ENCODE assay signal across 14 cellular contexts in the genomic region with DNA sequence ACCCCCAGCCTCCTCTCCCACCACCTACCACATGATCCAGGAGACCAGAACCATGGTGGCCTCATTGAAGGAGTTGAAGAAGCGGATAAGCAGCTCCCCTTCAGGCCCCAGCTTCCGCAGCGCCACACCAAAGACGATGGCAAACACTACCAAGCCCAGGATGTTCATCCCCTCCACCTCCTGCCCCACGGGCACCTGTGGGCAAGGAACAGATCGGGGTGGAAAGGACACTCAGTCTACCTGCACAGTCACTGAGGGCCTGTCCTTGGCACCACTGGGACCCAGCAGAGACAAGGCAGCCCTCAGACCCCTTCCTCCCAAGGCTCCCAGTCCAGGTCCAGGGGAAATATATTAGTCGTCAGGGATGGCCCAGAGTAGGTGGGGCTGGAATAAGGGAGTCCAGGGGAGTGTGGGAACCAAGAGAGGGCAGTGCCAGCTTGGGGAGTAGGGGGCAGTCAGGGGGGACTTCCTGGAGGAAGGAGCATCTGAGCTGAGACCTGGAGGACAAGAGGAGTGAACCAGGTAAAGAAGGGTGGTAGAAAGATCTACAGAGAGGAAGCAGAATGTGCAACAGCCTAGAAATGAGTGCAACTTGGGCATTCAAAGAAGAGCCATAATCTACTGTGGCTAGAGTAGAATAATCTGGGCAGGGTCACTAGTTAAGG. TPM values are rescaled to one million over a fixed set of nuclear protein-coding genes. Genes with fewer than 3 reads are reported as not detected.
A peak's percentile ranks its signal among the peaks of the same experiment; 100 is the strongest.
DNase-seq lines count a peak whose midpoint lies in the region; ATAC-seq, FAIRE-seq and TF ChIP-seq lines count a peak whose summit lies in the region.
"Had no signal": no experiment of that assay in that cellular context is flagged by ENCODE, and none has a peak within 500 bp of the region (broad histone marks: within the 10 kb centered on the region; RNA-seq: fewer than 3 reads in every experiment).

No MANE protein-coding gene starts in this region.

- no peak overlapping the region for H2AK5ac ChIP-seq in neuronal stem cell (ENCODE audit: low read depth, low read length)

- H4K20me1 ChIP-seq in Loucy (ENCODE audit: insufficient read depth, low read length, poor library complexity, severe bottlenecking) (peaks cover 85% of the 10 kb centered on the region), GM12878 (ENCODE audit: control insufficient read depth, insufficient read depth) (no peaks in the 10 kb centered on the region; the same call in 1 of the 2 replicates)

- BruUV-seq in GM12878 (replicated peaks; lab: Mats Ljungman, UMichigan), result no TSS peak

- RAD21 ChIA-PET in GM12878 (lab: Charles Lee; ENCODE audit: unreplicated experiment), result interaction anchor here (0.6 kb wide), 1 partner anchor 30 kb away, joined by 3 read pairs; no protein-coding TSS in a partner anchor

- H3K9me3 Mint-ChIP-seq in activated CD8-positive, alpha-beta memory T cell treated with anti-CD3 and anti-CD28 coated beads, Interleukin-2, amount 10 ng/mL, durations not matched to agents 7 days and 5 days (ENCODE audit: low read depth), result no peaks in the 10 kb centered on the region

- CTCF ChIA-PET in activated CD8-positive, alpha-beta memory T cell treated with anti-CD3 and anti-CD28 coated beads, Interleukin-2, amount 10 ng/mL, durations not matched to agents 7 days and 5 days (lab: Charles Lee), result interaction anchor here (2.6 to 7.3 kb wide), 4 partner anchors 14 to 58 kb away, joined by 14 to 58 read pairs (median 22); no protein-coding TSS in a partner anchor
- CTCF ChIA-PET in GM12878 (lab: Yijun Ruan, JAX), result interaction anchor here (1.5 to 4.4 kb wide), 3 partner anchors 12 to 58 kb away, joined by 4 to 43 read pairs (median 25); no protein-coding TSS in a partner anchor

- DNase-seq in activated CD8-positive, alpha-beta memory T cell treated with anti-CD3 and anti-CD28 coated beads, Interleukin-2, amount 10 ng/mL, durations not matched to agents 7 days and 5 days, result no peak
- DNase-seq in activated CD8-positive, alpha-beta memory T cell treated with anti-CD3 and anti-CD28 coated beads, Interleukin-2, amount 50 U/mL, for 4 hours, result no peak
- DNase-seq in GM12878 (ENCODE audit: low read depth, low spot score) (no peak), neuronal stem cell (ENCODE audit: low spot score) (no peak), nucleus accumbens (lab: John Stamatoyannopoulos, UW) (no peak)
- DNase-seq: cerebellar nuclear complex; NCI-H146; NCI-H524; ovary; stimulated activated CD4-positive, alpha-beta T cell treated with anti-CD3 and anti-CD28 coated beads, Interleukin-15, amount 100 ng/mL, for 24 hours had no signal

- H3K14ac ChIP-seq in neuronal stem cell (ENCODE audit: low read length), result no peak overlapping the region

- in situ Hi-C loops in GM12878 (cut with MboI), result no loop called here

- H3K4me3 Mint-ChIP-seq in activated CD8-positive, alpha-beta memory T cell treated with anti-CD3 and anti-CD28 coated beads, Interleukin-2, amount 10 ng/mL, durations not matched to agents 7 days and 5 days, result peak overlapping the region; percentile 90

- no peak overlapping the region for H3K4ac ChIP-seq in neuronal stem cell (ENCODE audit: low read length)

- no peaks in the 10 kb centered on the region for H3K9me2 ChIP-seq in Loucy (replicated peaks; ENCODE audit: low read depth, low read length)

- no peak for ATAC-seq in activated CD8-positive, alpha-beta memory T cell treated with anti-CD3 and anti-CD28 coated beads, Interleukin-2, amount 10 ng/mL, durations not matched to agents 7 days and 5 days
- ATAC-seq in GM12878, result no peak
- no peak for ATAC-seq in GM18498 (IDR thresholded peaks at IDR 0.05; ENCODE audit: unreplicated experiment)
- no peak for ATAC-seq in HG03521 (IDR thresholded peaks at IDR 0.05; ENCODE audit: unreplicated experiment)

- H3K9ac ChIP-seq in Loucy (ENCODE audit: low read depth, low read length, poor library complexity, severe bottlenecking) (peak overlapping the region; percentile 99), GM12878 (ENCODE audit: control insufficient read depth, insufficient read depth, low read length) (no peak overlapping the region), neuronal stem cell (ENCODE audit: low read depth, low read length, poor library complexity) (peak overlapping the region; percentile 22)

- peak overlapping the region; percentile 23 for H3K18ac ChIP-seq in neuronal stem cell (ENCODE audit: low read length)

- SMC1A ChIA-PET in GM12878 (lab: Charles Lee; ENCODE audit: uncharacterized antibody, unreplicated experiment), result interaction anchor here (0.6 kb wide), 1 partner anchor 42 kb away, joined by 3 read pairs; no protein-coding TSS in a partner anchor

- H3K36me3 ChIP-seq in Loucy (ENCODE audit: insufficient read depth, low read length), result peaks cover 47% of the 10 kb centered on the region; the same call in 1 of the 2 replicates
- H3K36me3 ChIP-seq in GM12878 (ENCODE audit: control insufficient read depth in 2 of 2, insufficient read depth in 2 of 2, low read length in 1 of 2), result peaks cover 14 to 26% of the 10 kb centered on the region in 2 experiments; a peak in 3 of 4 replicates
- peaks cover 33 to 76% of the 10 kb centered on the region in 2 donors for H3K36me3 ChIP-seq in neuronal stem cell (replicated peaks in 1 of 2; ENCODE audit: control insufficient read depth in 2 of 2, insufficient read depth in 2 of 2, low read length in 2 of 2)
- H3K36me3 ChIP-seq: ovary had no signal

- FAIRE-seq in GM12878 (lab: Jason Lieb, UNC), result no peak
- FAIRE-seq: GM18507 had no signal

- H2AFZ ChIP-seq in Loucy (ENCODE audit: low read length), result no peak overlapping the region
- H2AFZ ChIP-seq in GM12878 (ENCODE audit: control insufficient read depth, low read depth, low read length), result no peak overlapping the region
- no peak overlapping the region for H2AFZ ChIP-seq in neuronal stem cell (ENCODE audit: low read length)

- H4K91ac ChIP-seq in neuronal stem cell (ENCODE audit: low read depth, low read length, poor library complexity), result no peak overlapping the region

- H3K27me3 ChIP-seq in Loucy (ENCODE audit: insufficient read depth, low read length, poor library complexity, severe bottlenecking) (no peaks in the 10 kb centered on the region), GM12878 (replicated peaks in 1 of 2; ENCODE audit: control insufficient read depth in 2 of 2, insufficient read depth in 2 of 2, low read length in 1 of 2) (no peaks in the 10 kb centered on the region), neuronal stem cell (ENCODE audit: control insufficient read depth in 3 of 3, insufficient read depth in 3 of 3, low read depth in 1 of 3, low read length in 3 of 3) (no peaks in the 10 kb centered on the region)
- H3K27me3 ChIP-seq: ovary had no signal

- no peak for TF ChIP-seq EP300 in GM12878 (IDR thresholded peaks at IDR 0.05; ENCODE audit: borderline replicate concordance in 1 of 2, control insufficient read depth in 1 of 2, low read depth in 2 of 2, low read length in 2 of 2)

- no peaks in the 10 kb centered on the region for H3F3A ChIP-seq in Loucy (ENCODE audit: low read depth)

- H3K4me1 Mint-ChIP-seq in activated CD8-positive, alpha-beta memory T cell treated with anti-CD3 and anti-CD28 coated beads, Interleukin-2, amount 10 ng/mL, durations not matched to agents 7 days and 5 days, result peaks cover 55% of the 10 kb centered on the region

- no peak overlapping the region for H2BK5ac ChIP-seq in neuronal stem cell (ENCODE audit: low read length)

- no peak overlapping the region for H2BK120ac ChIP-seq in neuronal stem cell (ENCODE audit: low read depth, low read length)

- WGBS in GM12878 (ENCODE audit: insufficient coverage, insufficient replicate concordance, low lambda C conversion rate, missing lambda C conversion rate), result 54% methylated on average over 3 of the region's 7 CpGs
- WGBS in neuronal stem cell (ENCODE audit: extremely low coverage in 2 of 2, insufficient read length in 2 of 2, insufficient replicate concordance in 1 of 2), 2 donors, result no CpG with 5 or more reads among the region's 7 CpGs

- no peak overlapping the region; the same call in 1 of the 2 replicates for H3K27ac ChIP-seq in GM12878 (ENCODE audit: control insufficient read depth, insufficient read depth)
- H3K27ac ChIP-seq in neuronal stem cell (replicated peaks; ENCODE audit: low read length), result no peak overlapping the region
- H3K27ac ChIP-seq: ovary had no signal

- H3K4me3 ChIP-seq in Loucy (ENCODE audit: low read length, poor library complexity, severe bottlenecking) (peak overlapping the region; percentile 79), GM12878 (no peak overlapping the region), neuronal stem cell (ENCODE audit: low read length in 2 of 2) (no peak overlapping the region)
- H3K4me3 ChIP-seq: ovary had no signal

- TF ChIP-seq RAD21 in GM12878 (IDR thresholded peaks at IDR 0.05; ENCODE audit: insufficient read depth, low read depth, low read length), result no peak

- H3K27ac Mint-ChIP-seq in activated CD8-positive, alpha-beta memory T cell treated with anti-CD3 and anti-CD28 coated beads, Interleukin-2, amount 10 ng/mL, durations not matched to agents 7 days and 5 days, result peak overlapping the region; percentile 71

- intact Hi-C loops in GM12878 (cut with micrococcal nuclease; ENCODE audit: unreplicated experiment), result no loop called here

- H3K4me2 ChIP-seq in Loucy (ENCODE audit: low read depth, low read length, poor library complexity, severe bottlenecking), result peak overlapping the region; percentile 99
- peak overlapping the region; percentile 22; the same call in 1 of the 2 replicates for H3K4me2 ChIP-seq in GM12878 (ENCODE audit: control insufficient read depth, insufficient read depth)
- H3K4me2 ChIP-seq in neuronal stem cell (ENCODE audit: insufficient read depth, low read length, poor library complexity, severe bottlenecking), result no peak overlapping the region

- no peak overlapping the region for H2BK15ac ChIP-seq in neuronal stem cell (ENCODE audit: low read length)

- TF ChIP-seq CTCF in Loucy (conservative IDR thresholded peaks at IDR 0.05; ENCODE audit: low read length) (no peak), GM12878 (IDR thresholded peaks at IDR 0.05 in 2 of 3, conservative IDR thresholded peaks at IDR 0.05 in 1 of 3; ENCODE audit: control insufficient read depth in 2 of 3, extremely low read depth in 1 of 3, insufficient read depth in 1 of 3, low read depth in 3 of 3, low read length in 3 of 3) (no peak)

- peaks cover 77% of the 10 kb centered on the region for H3K36me3 Mint-ChIP-seq in activated CD8-positive, alpha-beta memory T cell treated with anti-CD3 and anti-CD28 coated beads, Interleukin-2, amount 10 ng/mL, durations not matched to agents 7 days and 5 days

- H3K4me1 ChIP-seq in Loucy (ENCODE audit: insufficient read depth, low read length, poor library complexity, severe bottlenecking) (peaks cover 27% of the 10 kb centered on the region), GM12878 (ENCODE audit: control insufficient read depth, insufficient read depth, low read length) (0 out of 2 replicates have a peak, but pooled peaks cover 7% of the 10 kb centered on the region), neuronal stem cell (ENCODE audit: control insufficient read depth in 2 of 2, insufficient read depth in 1 of 2, low read depth in 1 of 2, low read length in 2 of 2) (peaks cover 16 to 18% of the 10 kb centered on the region in 2 donors)

- H3K79me2 ChIP-seq in Loucy (ENCODE audit: insufficient read depth, low read length) (peaks cover 91% of the 10 kb centered on the region), GM12878 (ENCODE audit: control insufficient read depth, insufficient read depth, low read length) (peaks cover 56% of the 10 kb centered on the region)

- H3K79me1 ChIP-seq in neuronal stem cell (ENCODE audit: low read depth, low read length), result peaks cover 12% of the 10 kb centered on the region

- H3K9me3 ChIP-seq in Loucy (ENCODE audit: insufficient read depth, low read depth, low read length) (no peaks in the 10 kb centered on the region), GM12878 (replicated peaks; ENCODE audit: control insufficient read depth, insufficient read depth, low read length) (no peaks in the 10 kb centered on the region), neuronal stem cell (replicated peaks in 1 of 2; ENCODE audit: control insufficient read depth in 2 of 2, insufficient read depth in 1 of 2, low read depth in 1 of 2, low read length in 2 of 2) (no peaks in the 10 kb centered on the region)
- H3K9me3 ChIP-seq: ovary had no signal

- H2BK12ac ChIP-seq in neuronal stem cell (ENCODE audit: low read length), result no peak overlapping the region

- peak; percentile 35; the same call in 1 of the 2 replicates for TF ChIP-seq POLR2A in GM12878 (IDR thresholded peaks at IDR 0.05; ENCODE audit: low read depth, low read length)

- no peak overlapping the region for H3K23ac ChIP-seq in neuronal stem cell (ENCODE audit: low read depth, low read length, poor library complexity)

- H3K27me3 Mint-ChIP-seq in activated CD8-positive, alpha-beta memory T cell treated with anti-CD3 and anti-CD28 coated beads, Interleukin-2, amount 10 ng/mL, durations not matched to agents 7 days and 5 days, result no peaks in the 10 kb centered on the region

- POLR2A ChIA-PET in GM12878 (lab: Charles Lee), result interaction anchor here (0.7 to 1.0 kb wide), 3 partner anchors 24 to 174 kb away, joined by 3 to 4 read pairs (median 3); no protein-coding TSS in a partner anchor

- no peak overlapping the region for H4K8ac ChIP-seq in neuronal stem cell (ENCODE audit: low read depth, low read length)

RNA-seq across cellular contexts. Expression of a gene that starts 5.9 kb away (rescaled TPM):
- 100 to 1,000 TPM; 196 to 259 TPM for total RNA-seq in activated CD8-positive, alpha-beta memory T cell treated with anti-CD3 and anti-CD28 coated beads, Interleukin-2, amount 10 ng/mL, durations not matched to agents 7 days and 5 days
- total RNA-seq in GM12878 (2013; cell fraction: nucleolus; rRNA removed), result 38.3 and 43.7 TPM in 2 replicates
- total RNA-seq in GM12878 (2014; rRNA removed) (73.7 and 76.6 TPM in 2 replicates), GM12878 (2014; rRNA removed; fragmentation: Illumina TruSeq; extraction: Trizol) (35.8 and 36.2 TPM in 2 replicates), GM12878 (2021) (109 and 112 TPM in 2 replicates)
- polyA plus RNA-seq in GM12878 (2011; ENCODE audit: low read depth), result 47.6 TPM
- polyA plus RNA-seq in GM12878 (2011; rRNA removed) (22.1 and 60.9 TPM in 2 replicates), GM12878 (2014; fragmentation: Illumina TruSeq; extraction: Trizol) (29.2 and 53.2 TPM in 2 replicates), GM12878 (2014; fragmentation: Nextera tagmentation; extraction: Ambion mirVana) (10 to 100 TPM in 1 of 2 experiments, 1 to 10 TPM in 1; 9.1 to 16.3 TPM), GM12878 (2014; rRNA removed) (60.9 and 68.9 TPM in 2 replicates), GM12878 (2016; fragmentation: Nextera tagmentation; extraction: Ambion mirVana) (100 to 1,000 TPM; 116 to 129 TPM)
- 97.3 and 105 TPM in 2 replicates for polyA plus RNA-seq in GM12878 (2011; cell fraction: cytosol; rRNA removed)
- polyA plus RNA-seq in GM12878 (2011; cell fraction: nucleus; rRNA removed), result 43.9 and 51.7 TPM in 2 replicates
- polyA plus RNA-seq in GM12878 (2012), result 89.1 and 92.1 TPM in 2 replicates
- polyA minus RNA-seq in GM12878 (2011; rRNA and poly(A)+ RNA removed), result 78.3 and 105 TPM in 2 replicates
- polyA minus RNA-seq in GM12878 (2011; cell fraction: cytosol; rRNA and poly(A)+ RNA removed), result 30.7 and 31.9 TPM in 2 replicates
- 19.5 and 29.7 TPM in 2 replicates for polyA minus RNA-seq in GM12878 (2011; cell fraction: nucleus; rRNA and poly(A)+ RNA removed)
- polyA plus RNA-seq in neuronal stem cell (2013, experiment 1 of 2), result 54.5 TPM
- 53.6 TPM for polyA plus RNA-seq in neuronal stem cell (2013, experiment 2 of 2)

RNA-seq across cellular contexts. Expression of a gene that starts 36.2 kb away (rescaled TPM):
- 10 to 100 TPM; 93.0 to 95.8 TPM for total RNA-seq in activated CD8-positive, alpha-beta memory T cell treated with anti-CD3 and anti-CD28 coated beads, Interleukin-2, amount 10 ng/mL, durations not matched to agents 7 days and 5 days
- total RNA-seq in GM12878 (2013; cell fraction: nucleolus; rRNA removed), result 77.4 and 81.2 TPM in 2 replicates
- total RNA-seq in GM12878 (2014; rRNA removed) (51.1 and 54.8 TPM in 2 replicates), GM12878 (2014; rRNA removed; fragmentation: Illumina TruSeq; extraction: Trizol) (17.5 and 18.9 TPM in 2 replicates), GM12878 (2021) (55.0 and 56.1 TPM in 2 replicates)
- polyA plus RNA-seq in GM12878 (2011; ENCODE audit: low read depth), result 12.4 TPM
- polyA plus RNA-seq in GM12878 (2011; rRNA removed) (19.7 and 26.1 TPM in 2 replicates), GM12878 (2014; fragmentation: Illumina TruSeq; extraction: Trizol) (4.5 and 16.0 TPM in 2 replicates), GM12878 (2014; fragmentation: Nextera tagmentation; extraction: Ambion mirVana) (1 to 10 TPM in 1 of 2 experiments, under 1 TPM in 1; 0.42 to 1.6 TPM), GM12878 (2014; rRNA removed) (62.8 and 65.4 TPM in 2 replicates), GM12878 (2016; fragmentation: Nextera tagmentation; extraction: Ambion mirVana) (10 to 100 TPM in 1 of 2 experiments, 1 to 10 TPM in 1; 6.6 to 27.9 TPM)
- 45.1 and 60.8 TPM in 2 replicates for polyA plus RNA-seq in GM12878 (2011; cell fraction: cytosol; rRNA removed)
- polyA plus RNA-seq in GM12878 (2011; cell fraction: nucleus; rRNA removed), result 186 and 249 TPM in 2 replicates
- 35.8 and 44.1 TPM in 2 replicates for polyA plus RNA-seq in GM12878 (2012)
- polyA minus RNA-seq in GM12878 (2011; rRNA and poly(A)+ RNA removed), result 30.9 and 64.5 TPM in 2 replicates
- 18.6 and 18.7 TPM in 2 replicates for polyA minus RNA-seq in GM12878 (2011; cell fraction: cytosol; rRNA and poly(A)+ RNA removed)
- 39.0 and 63.6 TPM in 2 replicates for polyA minus RNA-seq in GM12878 (2011; cell fraction: nucleus; rRNA and poly(A)+ RNA removed)
- 94.3 TPM for polyA plus RNA-seq in neuronal stem cell (2013, experiment 1 of 2)
- polyA plus RNA-seq in neuronal stem cell (2013, experiment 2 of 2), result 93.2 TPM

RNA-seq across cellular contexts. Expression of a gene that starts 36.6 kb away (rescaled TPM):
- 10 to 100 TPM; 16.3 to 17.7 TPM for total RNA-seq in activated CD8-positive, alpha-beta memory T cell treated with anti-CD3 and anti-CD28 coated beads, Interleukin-2, amount 10 ng/mL, durations not matched to agents 7 days and 5 days
- 13.5 and 18.7 TPM in 2 replicates for total RNA-seq in GM12878 (2013; cell fraction: nucleolus; rRNA removed)
- total RNA-seq in GM12878 (2014; rRNA removed) (7.9 and 10.1 TPM in 2 replicates), GM12878 (2014; rRNA removed; fragmentation: Illumina TruSeq; extraction: Trizol) (5.8 and 6.9 TPM in 2 replicates), GM12878 (2021) (13.0 and 13.3 TPM in 2 replicates)
- 5.4 TPM for polyA plus RNA-seq in GM12878 (2011; ENCODE audit: low read depth)
- polyA plus RNA-seq in GM12878 (2011; rRNA removed) (3.3 and 4.2 TPM in 2 replicates), GM12878 (2014; fragmentation: Illumina TruSeq; extraction: Trizol) (8.0 and 8.7 TPM in 2 replicates), GM12878 (2014; fragmentation: Nextera tagmentation; extraction: Ambion mirVana) (1 to 10 TPM; 1.3 to 1.8 TPM), GM12878 (2014; rRNA removed) (14.1 and 14.2 TPM in 2 replicates), GM12878 (2016; fragmentation: Nextera tagmentation; extraction: Ambion mirVana) (1 to 10 TPM; 6.7 to 8.8 TPM)
- 4.9 and 8.7 TPM in 2 replicates for polyA plus RNA-seq in GM12878 (2011; cell fraction: cytosol; rRNA removed)
- 11.0 and 19.0 TPM in 2 replicates for polyA plus RNA-seq in GM12878 (2011; cell fraction: nucleus; rRNA removed)
- 5.9 and 11.6 TPM in 2 replicates for polyA plus RNA-seq in GM12878 (2012)
- polyA minus RNA-seq in GM12878 (2011; rRNA and poly(A)+ RNA removed), result 2.9 and 4.9 TPM in 2 replicates
- 1.2 and 1.5 TPM in 2 replicates for polyA minus RNA-seq in GM12878 (2011; cell fraction: cytosol; rRNA and poly(A)+ RNA removed)
- 3.6 and 4.2 TPM in 2 replicates for polyA minus RNA-seq in GM12878 (2011; cell fraction: nucleus; rRNA and poly(A)+ RNA removed)
- polyA plus RNA-seq in neuronal stem cell (2013, experiment 1 of 2), result 16.8 TPM
- polyA plus RNA-seq in neuronal stem cell (2013, experiment 2 of 2), result 16.0 TPM
